Comparison of ENCODE assay signal across 1 cellular context in the genomic region with DNA sequence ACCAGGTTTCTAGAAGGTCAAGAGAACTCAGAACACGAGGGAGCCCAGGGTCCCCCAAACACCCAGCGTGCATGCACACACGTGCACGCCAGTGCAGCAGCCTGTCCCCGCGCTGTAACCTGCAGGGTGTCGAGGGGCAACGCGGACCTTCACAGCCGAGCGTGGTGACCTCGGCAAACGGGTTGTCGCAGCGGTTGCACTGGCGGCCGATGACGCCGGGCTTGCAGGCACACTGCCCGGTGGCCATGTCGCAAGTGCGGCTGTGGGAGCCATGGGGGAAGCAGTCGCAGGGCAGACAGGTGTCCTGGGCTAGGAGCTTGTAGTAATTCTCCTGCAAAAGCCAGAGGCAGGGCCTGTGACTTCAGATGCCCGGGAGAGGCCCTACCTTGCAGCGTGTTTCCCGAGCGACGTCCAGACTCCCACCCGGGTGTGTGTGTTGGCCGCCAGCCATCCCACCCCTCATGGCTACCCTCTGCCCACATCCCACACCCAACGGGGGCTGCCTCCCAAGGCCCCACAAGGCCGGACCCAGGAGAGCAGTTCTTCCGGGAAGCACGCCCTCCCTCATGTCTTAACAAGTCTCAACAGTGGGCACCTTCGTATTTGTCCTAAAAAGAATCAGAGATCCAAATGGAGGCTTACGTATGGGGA.
TF ChIP-seq lines count a peak whose summit lies in the region.

No MANE protein-coding gene starts in this region.

TF ChIP-seq in HepG2, 621 proteins besides CTCF, POLR2A, EP300 and RAD21:
- TF ChIP-seq TAF15 (IDR thresholded peaks at IDR 0.05; ENCODE audit: low read depth, low read length, poor library complexity, severe bottlenecking) (peak; percentile 14), PITX1 (CRISPR knock-in tag; IDR thresholded peaks at IDR 0.05) (no peak)
- TF ChIP-seq, protein P1, sequence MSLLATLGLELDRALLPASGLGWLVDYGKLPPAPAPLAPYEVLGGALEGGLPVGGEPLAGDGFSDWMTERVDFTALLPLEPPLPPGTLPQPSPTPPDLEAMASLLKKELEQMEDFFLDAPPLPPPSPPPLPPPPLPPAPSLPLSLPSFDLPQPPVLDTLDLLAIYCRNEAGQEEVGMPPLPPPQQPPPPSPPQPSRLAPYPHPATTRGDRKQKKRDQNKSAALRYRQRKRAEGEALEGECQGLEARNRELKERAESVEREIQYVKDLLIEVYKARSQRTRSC (CRISPR knock-in tag; IDR thresholded peaks at IDR 0.05; ENCODE audit: low read depth) = no peak
TF ChIP-seq in HepG2: peak in this region for 1.
